Comparison of ENCODE assay signal across 1 cellular context in genomic region chr2:61660511-61661388, GRCh38.
TF ChIP-seq lines count a peak whose summit lies in the region.

No MANE protein-coding gene starts in this region.

TF ChIP-seq in HepG2, 621 proteins besides CTCF, POLR2A, EP300 and RAD21 (continued from another document and continues in another):
- peak; percentile 35; the same call in 1 of the 2 replicates for TF ChIP-seq CREM (IDR thresholded peaks at IDR 0.05)
- TF ChIP-seq CREM (CRISPR knock-in tag; IDR thresholded peaks at IDR 0.05), result no peak
- TF ChIP-seq MYPOP (CRISPR knock-in tag; IDR thresholded peaks at IDR 0.05), result no peak
- no peak for TF ChIP-seq SUZ12 (IDR thresholded peaks at IDR 0.05; ENCODE audit: low read depth, low read length)
- TF ChIP-seq SMAD1 (CRISPR knock-in tag; IDR thresholded peaks at IDR 0.05; ENCODE audit: borderline replicate concordance, low read depth), result no peak
- no peak for TF ChIP-seq SNAPC2 (CRISPR knock-in tag; IDR thresholded peaks at IDR 0.05)
- TF ChIP-seq GABPA (IDR thresholded peaks at IDR 0.05; ENCODE audit: low read depth, low read length), result no peak
- TF ChIP-seq GABPA (CRISPR knock-in tag; IDR thresholded peaks at IDR 0.05; ENCODE audit: low read depth), result 0 out of 2 replicates have a peak, but pooled peaks have one; percentile 25
- TF ChIP-seq HIVEP1 (CRISPR knock-in tag; IDR thresholded peaks at IDR 0.05), result peak; percentile 54; the same call in 1 of the 2 replicates
- TF ChIP-seq GLMP (CRISPR knock-in tag; IDR thresholded peaks at IDR 0.05; ENCODE audit: borderline replicate concordance), result no peak
- TF ChIP-seq ZNF441 (CRISPR knock-in tag; IDR thresholded peaks at IDR 0.05; ENCODE audit: borderline replicate concordance), result 0 out of 2 replicates have a peak, but pooled peaks have one; percentile 24
- TF ChIP-seq ELF3 (CRISPR knock-in tag; IDR thresholded peaks at IDR 0.05), result peak; percentile 65
- TF ChIP-seq FLYWCH1 (CRISPR knock-in tag; IDR thresholded peaks at IDR 0.05), result no peak
- no peak for TF ChIP-seq ZNF501 (CRISPR knock-in tag; IDR thresholded peaks at IDR 0.05)
- TF ChIP-seq THRA (CRISPR knock-in tag; IDR thresholded peaks at IDR 0.05; ENCODE audit: borderline replicate concordance), result no peak
- TF ChIP-seq ESRRA (CRISPR knock-in tag; IDR thresholded peaks at IDR 0.05; ENCODE audit: low read depth), result no peak
- TF ChIP-seq ZHX1 (CRISPR knock-in tag; IDR thresholded peaks at IDR 0.05; ENCODE audit: low read depth), result no peak
- no peak for TF ChIP-seq TP53 (CRISPR knock-in tag; conservative IDR thresholded peaks at IDR 0.05)
- no peak for TF ChIP-seq MTA1 (CRISPR knock-in tag; IDR thresholded peaks at IDR 0.05; ENCODE audit: borderline replicate concordance)
- no peak for TF ChIP-seq ZFP36 (IDR thresholded peaks at IDR 0.05; ENCODE audit: borderline replicate concordance, low read depth, low read length, partially characterized antibody)
- TF ChIP-seq ZNF577 (CRISPR knock-in tag; IDR thresholded peaks at IDR 0.05; ENCODE audit: borderline replicate concordance, low read depth), result no peak
- TF ChIP-seq ISL2 (CRISPR knock-in tag; IDR thresholded peaks at IDR 0.05), result 0 out of 2 replicates have a peak, but pooled peaks have one; percentile 32
- no peak for TF ChIP-seq TFAP4 (IDR thresholded peaks at IDR 0.05; ENCODE audit: borderline replicate concordance, low read depth)
- TF ChIP-seq THAP7 (CRISPR knock-in tag; IDR thresholded peaks at IDR 0.05), result no peak
- peak; percentile 56 for TF ChIP-seq NR2F2 (IDR thresholded peaks at IDR 0.05; ENCODE audit: borderline replicate concordance, low read depth)
- no peak for TF ChIP-seq FOXA1 (IDR thresholded peaks at IDR 0.05)
- peak; percentile 32; the same call in 1 of the 2 replicates for TF ChIP-seq FOXA1 (CRISPR knock-in tag; IDR thresholded peaks at IDR 0.05)
- no peak for TF ChIP-seq MLLT10 (CRISPR knock-in tag; IDR thresholded peaks at IDR 0.05)
- TF ChIP-seq BCL6 (CRISPR knock-in tag; IDR thresholded peaks at IDR 0.05), result 0 out of 2 replicates have a peak, but pooled peaks have one; percentile 43
- TF ChIP-seq FOXO4 (CRISPR knock-in tag; conservative IDR thresholded peaks at IDR 0.05), result no peak
- TF ChIP-seq THAP11 (CRISPR knock-in tag; IDR thresholded peaks at IDR 0.05), result peak; percentile 16; the same call in 1 of the 2 replicates
- TF ChIP-seq GPN1 (CRISPR knock-in tag; IDR thresholded peaks at IDR 0.05; ENCODE audit: borderline replicate concordance), result no peak
- TF ChIP-seq ZFP90 (CRISPR knock-in tag; IDR thresholded peaks at IDR 0.05; ENCODE audit: borderline replicate concordance), result no peak
- no peak for TF ChIP-seq RBFOX2 (IDR thresholded peaks at IDR 0.05; ENCODE audit: low read depth, low read length)
- no peak for TF ChIP-seq PBX2 (CRISPR knock-in tag; IDR thresholded peaks at IDR 0.05)
- peak; percentile 66 for TF ChIP-seq ARID5B (CRISPR knock-in tag; IDR thresholded peaks at IDR 0.05)
- TF ChIP-seq BRCA1 (CRISPR knock-in tag; IDR thresholded peaks at IDR 0.05), result no peak
- no peak for TF ChIP-seq ATRX (CRISPR knock-in tag; IDR thresholded peaks at IDR 0.05; ENCODE audit: borderline replicate concordance)
- no peak for TF ChIP-seq HIC2 (CRISPR knock-in tag; IDR thresholded peaks at IDR 0.05; ENCODE audit: low read depth)
- no peak for TF ChIP-seq FOSL2 (CRISPR knock-in tag; IDR thresholded peaks at IDR 0.05)
- no peak for TF ChIP-seq ZNF564 (CRISPR knock-in tag; IDR thresholded peaks at IDR 0.05)
- no peak for TF ChIP-seq PHF8 (CRISPR knock-in tag; IDR thresholded peaks at IDR 0.05)
- TF ChIP-seq ZNF761 (CRISPR knock-in tag; conservative IDR thresholded peaks at IDR 0.05), result no peak
- TF ChIP-seq FOXP1 (IDR thresholded peaks at IDR 0.05), result no peak
- no peak for TF ChIP-seq FOXP1 (CRISPR knock-in tag; IDR thresholded peaks at IDR 0.05)
- TF ChIP-seq PLSCR1 (CRISPR knock-in tag; IDR thresholded peaks at IDR 0.05; ENCODE audit: borderline replicate concordance), result no peak
- TF ChIP-seq NFIC (IDR thresholded peaks at IDR 0.05; ENCODE audit: low read length), result peak; percentile 33; the same call in 1 of the 2 replicates
- no peak for TF ChIP-seq CBX1 (IDR thresholded peaks at IDR 0.05; ENCODE audit: low read depth)
- TF ChIP-seq FOXJ3 (CRISPR knock-in tag; IDR thresholded peaks at IDR 0.05; ENCODE audit: borderline replicate concordance), result peak; percentile 30; the same call in 1 of the 2 replicates
- no peak for TF ChIP-seq TBP (CRISPR knock-in tag; IDR thresholded peaks at IDR 0.05)
- no peak for TF ChIP-seq HMG20B (CRISPR knock-in tag; conservative IDR thresholded peaks at IDR 0.05)
- TF ChIP-seq ZNF292 (CRISPR knock-in tag; IDR thresholded peaks at IDR 0.05; ENCODE audit: borderline replicate concordance, low read depth), result no peak; the same call in 1 of the 2 replicates
- peak; percentile 50; the same call in 1 of the 2 replicates for TF ChIP-seq ZMYM4 (CRISPR knock-in tag; IDR thresholded peaks at IDR 0.05)
